1 cellular context compared by ENCODE assay signal in the genomic region with DNA sequence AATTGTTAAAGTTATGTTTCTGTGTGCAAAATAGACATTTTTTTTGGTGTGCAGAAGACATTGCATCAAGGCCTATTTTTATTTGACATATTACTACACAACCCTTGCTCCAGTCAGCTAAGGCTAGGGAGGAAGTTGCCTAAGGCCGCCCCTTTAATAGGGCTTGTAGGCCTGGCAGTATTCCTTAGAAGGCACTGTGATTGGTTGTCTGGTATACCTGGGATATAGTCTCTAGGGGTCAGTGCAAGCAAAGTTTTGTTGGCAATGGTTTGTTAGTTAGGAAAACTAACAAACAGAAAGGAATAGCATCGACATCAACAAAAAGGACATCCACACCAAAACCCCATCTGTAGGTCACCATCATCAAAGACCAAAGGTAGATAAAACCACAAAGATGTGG.
TF ChIP-seq lines count a peak whose summit lies in the region.

No MANE protein-coding gene starts in this region.

TF ChIP-seq in Ishikawa, 13 proteins besides CTCF, POLR2A, EP300 and RAD21 (continued from another document):
- TF ChIP-seq REST (IDR thresholded peaks at IDR 0.05; ENCODE audit: low read depth), result no peak
- no peak for TF ChIP-seq ZBTB7A (IDR thresholded peaks at IDR 0.05; ENCODE audit: low read depth)
- no peak for TF ChIP-seq CREB1 (IDR thresholded peaks at IDR 0.05; ENCODE audit: low read depth)
TF ChIP-seq in Ishikawa: peak in this region for 0.
